Comparison of ENCODE assay signal across 32 cellular contexts in genomic region chr4:25229804-25230203, GRCh38.
"Had no signal": no experiment of that assay in that cellular context is flagged by ENCODE, and none has a peak within 500 bp of the region (broad histone marks: within the 10 kb centered on the region; RNA-seq: fewer than 3 reads in every experiment).

No MANE protein-coding gene starts in this region.

- H3K4me1 ChIP-seq: ascending aorta had no signal

- ATAC-seq: activated CD4-positive, alpha-beta T cell treated with anti-CD3 and anti-CD28 coated beads for 36 hours; activated CD4-positive, CD25-positive, alpha-beta regulatory T cell treated with anti-CD3 and anti-CD28 coated beads, Interleukin-2, amount 50 U/mL, for 24 hours; activated CD8-positive, alpha-beta memory T cell treated with anti-CD3 and anti-CD28 coated beads, Interleukin-2, amount 10 ng/mL, durations not matched to agents 7 days and 5 days; activated CD8-positive, alpha-beta T cell treated with anti-CD3 and anti-CD28 coated beads, Interleukin-2, amount 10 ng/mL, durations not matched to agents 7 days and 5 days; activated naive CD8-positive, alpha-beta T cell treated with anti-CD3 and anti-CD28 coated beads, Interleukin-2, amount 50 U/mL, for 24 hours; WTC11 had no signal

- H3K4me3 ChIP-seq: ascending aorta, cardiac muscle cell had no signal

- H3K36me3 ChIP-seq: cardiac muscle cell had no signal

- H3K27ac ChIP-seq: ascending aorta, cardiac muscle cell, WERI-Rb-1 had no signal

- DNase-seq: activated CD4-positive, alpha-beta memory T cell treated with anti-CD3 and anti-CD28 coated beads, Interleukin-2, amount 10 ng/mL, durations not matched to agents 7 days and 5 days; activated CD4-positive, alpha-beta T cell treated with anti-CD3 and anti-CD28 coated beads for 1 hour; activated CD4-positive, alpha-beta T cell treated with anti-CD3 and anti-CD28 coated beads for 36 hours; activated CD4-positive, alpha-beta T cell treated with anti-CD3 and anti-CD28 coated beads for 48 hours; activated CD4-positive, alpha-beta T cell treated with anti-CD3 and anti-CD28 coated beads, Interleukin-2, amount 10 ng/mL, durations not matched to agents 7 days and 5 days; activated CD4-positive, alpha-beta T cell treated with anti-CD3 and anti-CD28 coated beads, Interleukin-2, amount 50 U/mL, for 48 hours; activated CD4-positive, CD25-positive, alpha-beta regulatory T cell; activated CD8-positive, alpha-beta memory T cell treated with anti-CD3 and anti-CD28 coated beads for 24 hours; activated CD8-positive, alpha-beta memory T cell treated with anti-CD3 and anti-CD28 coated beads, Interleukin-2, amount 10 ng/mL, durations not matched to agents 7 days and 5 days; activated CD8-positive, alpha-beta memory T cell treated with anti-CD3 and anti-CD28 coated beads, Interleukin-2, amount 50 U/mL, for 48 hours; activated CD8-positive, alpha-beta T cell treated with anti-CD3 and anti-CD28 coated beads, Interleukin-2, amount 10 ng/mL, durations not matched to agents 7 days and 5 days; activated effector memory CD4-positive, alpha-beta T cell treated with Interleukin-2 at 50 U/mL for 16 hours; activated gamma-delta T cell; activated naive CD4-positive, alpha-beta T cell treated with anti-CD3 and anti-CD28 coated beads, Interleukin-2, amount 10 ng/mL, durations not matched to agents 7 days and 5 days; activated naive CD4-positive, alpha-beta T cell treated with Interleukin-2 at 50 U/mL for 16 hours; activated naive CD8-positive, alpha-beta T cell treated with anti-CD3 and anti-CD28 coated beads, Interleukin-2, amount 10 ng/mL, durations not matched to agents 7 days and 5 days; activated naive CD8-positive, alpha-beta T cell treated with anti-CD3 and anti-CD28 coated beads, Interleukin-2, amount 50 U/mL, for 24 hours; activated T-cell treated with anti-CD3 and anti-CD28 coated beads, Interleukin-2, amount 50 U/mL, for 24 hours; activated T-cell treated with anti-CD3 and anti-CD28 coated beads, Interleukin-2, amount 50 U/mL, for 48 hours; amygdala; anterior cingulate cortex; caudate nucleus; T-helper 1 cell; T-helper 2 cell; T-helper 9 cell; WERI-Rb-1 had no signal

- H3K27me3 ChIP-seq: ascending aorta, cardiac muscle cell had no signal

- FAIRE-seq: bronchial epithelial cell, TTC549 had no signal
